In the genomic region with DNA sequence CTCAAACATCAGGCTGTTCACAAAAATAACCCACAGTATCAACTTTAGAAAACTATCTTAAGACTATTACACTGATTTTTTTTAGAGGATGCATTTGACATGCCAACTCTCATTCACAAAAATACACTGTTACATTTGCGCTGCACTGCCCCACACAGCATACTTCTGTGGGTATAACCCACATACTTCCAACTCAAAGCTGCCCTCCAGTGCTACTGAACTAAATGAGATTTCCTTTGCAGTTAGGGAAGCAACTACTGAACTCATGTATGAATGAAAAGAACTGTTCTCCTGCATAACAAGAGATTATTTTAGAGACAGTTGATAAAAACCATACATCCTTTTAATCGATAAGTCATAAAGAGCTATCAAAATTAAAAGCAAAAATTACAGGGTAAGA, we compare ENCODE assay signal across 19 cellular contexts.
"Had no signal": no experiment of that assay in that cellular context is flagged by ENCODE, and none has a peak within 500 bp of the region (broad histone marks: within the 10 kb centered on the region; RNA-seq: fewer than 3 reads in every experiment).

No MANE protein-coding gene starts in this region.

- H3K27ac ChIP-seq: epithelial cell of prostate, esophagus muscularis mucosa, hepatocyte, pancreas, thyroid gland had no signal

- H3K4me1 ChIP-seq: pancreas, thyroid gland had no signal

- FAIRE-seq: colon, pancreas, urothelium cell line had no signal

- DNase-seq: effector memory CD8-positive, alpha-beta T cell; foreskin fibroblast; head of caudate nucleus; left colon; mammary epithelial cell; mucosa of descending colon; occipital lobe; pancreas; right cardiac atrium; stimulated activated CD4-positive, alpha-beta T cell treated with anti-CD3 and anti-CD28 coated beads, Interleukin-2, amount 100 ng/mL, for 48 hours; stimulated activated naive CD4-positive, alpha-beta T cell treated with Interleukin-2 at 50 U/mL for 16 hours; thyroid gland had no signal

- H3K9me3 ChIP-seq: esophagus muscularis mucosa, mucosa of descending colon, pancreas, thyroid gland had no signal

- H3K4me2 ChIP-seq: hepatocyte, smooth muscle cell had no signal

- H3K4me3 ChIP-seq: esophagus muscularis mucosa, hepatocyte, mucosa of descending colon, pancreas, smooth muscle cell, thyroid gland had no signal

- H3K36me3 ChIP-seq: esophagus muscularis mucosa, pancreas, thyroid gland had no signal

- H2AFZ ChIP-seq: hepatocyte had no signal

- H3K79me2 ChIP-seq: hepatocyte had no signal

- H3K27me3 ChIP-seq: esophagus muscularis mucosa, hepatocyte, pancreas, thyroid gland had no signal

- ATAC-seq: effector memory CD8-positive, alpha-beta T cell; left colon; mucosa of descending colon; natural killer cell treated with Interleukin-12 subunit alpha and Interleukin-12 subunit beta and Interleukin-15 and Interleukin-18, amount 100 ng/mL, for 72 hours; pancreas; right cardiac atrium had no signal
